Comparison of ENCODE assay signal across 11 cellular contexts in genomic region chr16:85029981-85030381, GRCh38. TPM values are rescaled to one million over a fixed set of nuclear protein-coding genes. Genes with fewer than 3 reads are reported as not detected.
A peak's percentile ranks its signal among the peaks of the same experiment; 100 is the strongest.
DNase-seq lines count a peak whose midpoint lies in the region; ATAC-seq, FAIRE-seq and TF ChIP-seq lines count a peak whose summit lies in the region.
"Had no signal": no experiment of that assay in that cellular context is flagged by ENCODE, and none has a peak within 500 bp of the region (broad histone marks: within the 10 kb centered on the region; RNA-seq: fewer than 3 reads in every experiment).

No MANE protein-coding gene starts in this region.

- no peak overlapping the region for H3K27ac Mint-ChIP-seq in astrocyte (ENCODE audit: unreplicated experiment)

- peaks cover 21% of the 10 kb centered on the region for H4K20me1 ChIP-seq in astrocyte (ENCODE audit: insufficient read depth, low read length)

- H3K9me3 ChIP-seq in astrocyte (ENCODE audit: insufficient read depth, low read depth, low read length) (no peaks in the 10 kb centered on the region), mucosa of descending colon (no peaks in the 10 kb centered on the region), small intestine (ENCODE audit: control insufficient read depth, low read depth) (no peaks in the 10 kb centered on the region)
- H3K9me3 ChIP-seq: lower lobe of right lung had no signal

- peaks cover 5% of the 10 kb centered on the region for H3K79me2 ChIP-seq in astrocyte (ENCODE audit: insufficient read depth, low read length)

- no peaks in the 10 kb centered on the region for H3K9me3 Mint-ChIP-seq in astrocyte (ENCODE audit: unreplicated experiment)

- peaks cover 19% of the 10 kb centered on the region for H3K4me1 ChIP-seq in astrocyte (ENCODE audit: insufficient read depth, low read length)
- H3K4me1 ChIP-seq in mucosa of descending colon (ENCODE audit: low read depth), result peaks cover 39% of the 10 kb centered on the region
- H3K4me1 ChIP-seq in small intestine (ENCODE audit: control insufficient read depth in 2 of 2, insufficient read depth in 1 of 2, low read depth in 1 of 2, low read length in 1 of 2), result peaks cover 0 to 5% of the 10 kb centered on the region in 2 donors

- no peak for DNase-seq in Right ventricle myocardium superior
- no peak for DNase-seq in left cardiac atrium
- DNase-seq in astrocyte (ENCODE audit: low read depth), result no peak
- DNase-seq in mucosa of descending colon, result peak in 1 of 3 donors; percentile 38
- no peak for DNase-seq in small intestine
- DNase-seq in Kasumi-1 (lab: John Stamatoyannopoulos, UW), result no peak
- DNase-seq in NCI-H128 (lab: John Stamatoyannopoulos, UW; ENCODE audit: unreplicated experiment), result no peak
- DNase-seq in NCI-H1092 treated with DMSO at 0.1 percent for 48 hours (lab: John Stamatoyannopoulos, UW), result no peak
- DNase-seq: foreskin melanocyte, lower lobe of right lung, NCI-H2029 had no signal

- no peak overlapping the region for H3K27ac ChIP-seq in astrocyte (ENCODE audit: low read depth, low read length)
- H3K27ac ChIP-seq in small intestine (ENCODE audit: low read depth in 1 of 2, low read length in 1 of 2), result peak overlapping the region in 1 of 2 donors; percentile 41
- H3K27ac ChIP-seq: lower lobe of right lung had no signal

- H3K36me3 ChIP-seq in astrocyte (ENCODE audit: insufficient read depth, low read length) (no peaks in the 10 kb centered on the region), mucosa of descending colon (ENCODE audit: low read depth) (no peaks in the 10 kb centered on the region), small intestine (ENCODE audit: control insufficient read depth in 2 of 2, insufficient read depth in 2 of 2, low read length in 2 of 2) (peaks cover 0 to 2% of the 10 kb centered on the region in 2 donors)

- peaks cover 4% of the 10 kb centered on the region for H3K27me3 Mint-ChIP-seq in astrocyte (ENCODE audit: low read depth, unreplicated experiment)

- no peak overlapping the region for H3K4me3 Mint-ChIP-seq in astrocyte (ENCODE audit: unreplicated experiment)

- peak; percentile 3 for ATAC-seq in Right ventricle myocardium superior (ENCODE audit: poor library complexity)
- no peak for ATAC-seq in left cardiac atrium
- peak; percentile 1 for ATAC-seq in mucosa of descending colon
- ATAC-seq: lower lobe of right lung had no signal

- H3K27me3 ChIP-seq in astrocyte (ENCODE audit: insufficient read depth, low read length), result no peaks in the 10 kb centered on the region
- no peaks in the 10 kb centered on the region for H3K27me3 ChIP-seq in small intestine (ENCODE audit: control insufficient read depth in 2 of 2, insufficient read depth in 2 of 2, low read length in 2 of 2)

- peak overlapping the region; percentile 97 for H3K4me2 ChIP-seq in astrocyte (ENCODE audit: low read length)

- WGBS in small intestine, 3 donors, result 63 to 87% (median 78%) methylated on average over 15 of the region's 15 CpGs

- FAIRE-seq in astrocyte (lab: Jason Lieb, UNC) (no peak), small intestine (lab: Jason Lieb, UNC) (no peak)

- H3K36me3 Mint-ChIP-seq in astrocyte (ENCODE audit: low read depth, unreplicated experiment), result peaks cover 2% of the 10 kb centered on the region

- TF ChIP-seq CTCF in astrocyte (IDR thresholded peaks at IDR 0.05; ENCODE audit: insufficient read depth, low read depth, low read length) (no peak), mucosa of descending colon (IDR thresholded peaks at IDR 0.05) (no peak)

- H2AFZ ChIP-seq in astrocyte (ENCODE audit: low read depth, low read length), result no peak overlapping the region

- H3K9ac ChIP-seq in astrocyte (ENCODE audit: low read length), result peak overlapping the region; percentile 90

- H3K4me3 ChIP-seq in astrocyte (ENCODE audit: insufficient read depth, low read depth, low read length) (no peak overlapping the region), mucosa of descending colon (no peak overlapping the region), small intestine (ENCODE audit: low read depth in 1 of 2, low read length in 2 of 2) (no peak overlapping the region)

- intact Hi-C loops in Right ventricle myocardium superior (cut with DNase I) (loop anchor here (10.0 kb wide), 1 partner anchor 55 kb away; no protein-coding TSS in a partner anchor), left cardiac atrium (cut with DNase I) (no loop called here), mucosa of descending colon (cut with DNase I, micrococcal nuclease) (no loop called here)

- H3K4me1 Mint-ChIP-seq in astrocyte (ENCODE audit: low read depth, unreplicated experiment), result peaks cover 17% of the 10 kb centered on the region

RNA-seq across cellular contexts. Expression of gene KIAA0513, which starts 2.4 kb away (rescaled TPM):
- 10.4 TPM for total RNA-seq in Right ventricle myocardium superior
- total RNA-seq in left cardiac atrium, result 10 to 100 TPM in 1 of 2 donors, 1 to 10 TPM in 1; 9.2 to 10.4 TPM
- total RNA-seq in astrocyte, result 6.2 and 7.5 TPM in 2 replicates
- 10 to 100 TPM; 31.9 to 36.5 (median 33.5) TPM for total RNA-seq in mucosa of descending colon
- 1 to 10 TPM; 2.9 to 8.1 (median 4.6) TPM for polyA plus RNA-seq in small intestine

RNA-seq across cellular contexts. Expression of gene ZDHHC7, which starts 18.6 kb away (rescaled TPM):
- total RNA-seq in Right ventricle myocardium superior (35.1 TPM), left cardiac atrium (10 to 100 TPM; 33.2 to 35.2 TPM), astrocyte (56.2 and 59.2 TPM in 2 replicates), mucosa of descending colon (10 to 100 TPM; 69.8 to 96.1 (median 78.7) TPM)
- 10 to 100 TPM; 16.5 to 30.4 (median 23.9) TPM for polyA plus RNA-seq in small intestine

Comparison
In these comparisons a context has a peak if more than half of its experiments do, and no peak if none do; other contexts are left out.
1. ATAC-seq: peak in Right ventricle myocardium superior (single experiment) and mucosa of descending colon (single experiment); none in left cardiac atrium (0 of 2).